In genomic region chr20:36491901-36492617, GRCh38 we compare ENCODE assay signal across 1 cellular context.
TF ChIP-seq lines count a peak whose summit lies in the region.

No MANE protein-coding gene starts in this region.

TF ChIP-seq in IMR-90, 13 proteins besides CTCF, POLR2A, EP300 and RAD21 (continued from another document):
- TF ChIP-seq MAFK (IDR thresholded peaks at IDR 0.05; ENCODE audit: low read depth, low read length) = no peak
- no peak for TF ChIP-seq FOS (IDR thresholded peaks at IDR 0.05; ENCODE audit: low read depth, low read length)
- no peak for TF ChIP-seq SMC3 (IDR thresholded peaks at IDR 0.05; ENCODE audit: low read depth, low read length)
- TF ChIP-seq CHD1 (IDR thresholded peaks at IDR 0.05; ENCODE audit: low read depth, low read length) = no peak
- no peak for TF ChIP-seq MXI1 (IDR thresholded peaks at IDR 0.05; ENCODE audit: borderline replicate concordance, low read depth, low read length)
- TF ChIP-seq RFX5 (IDR thresholded peaks at IDR 0.05; ENCODE audit: low read depth, low read length) = no peak
- no peak for TF ChIP-seq MAZ (IDR thresholded peaks at IDR 0.05; ENCODE audit: borderline replicate concordance, low read depth, low read length)
- TF ChIP-seq BHLHE40 (IDR thresholded peaks at IDR 0.05; ENCODE audit: low read depth, low read length) = no peak
- no peak for TF ChIP-seq RCOR1 (IDR thresholded peaks at IDR 0.05; ENCODE audit: insufficient replicate concordance, low read length)
